In the genomic region with DNA sequence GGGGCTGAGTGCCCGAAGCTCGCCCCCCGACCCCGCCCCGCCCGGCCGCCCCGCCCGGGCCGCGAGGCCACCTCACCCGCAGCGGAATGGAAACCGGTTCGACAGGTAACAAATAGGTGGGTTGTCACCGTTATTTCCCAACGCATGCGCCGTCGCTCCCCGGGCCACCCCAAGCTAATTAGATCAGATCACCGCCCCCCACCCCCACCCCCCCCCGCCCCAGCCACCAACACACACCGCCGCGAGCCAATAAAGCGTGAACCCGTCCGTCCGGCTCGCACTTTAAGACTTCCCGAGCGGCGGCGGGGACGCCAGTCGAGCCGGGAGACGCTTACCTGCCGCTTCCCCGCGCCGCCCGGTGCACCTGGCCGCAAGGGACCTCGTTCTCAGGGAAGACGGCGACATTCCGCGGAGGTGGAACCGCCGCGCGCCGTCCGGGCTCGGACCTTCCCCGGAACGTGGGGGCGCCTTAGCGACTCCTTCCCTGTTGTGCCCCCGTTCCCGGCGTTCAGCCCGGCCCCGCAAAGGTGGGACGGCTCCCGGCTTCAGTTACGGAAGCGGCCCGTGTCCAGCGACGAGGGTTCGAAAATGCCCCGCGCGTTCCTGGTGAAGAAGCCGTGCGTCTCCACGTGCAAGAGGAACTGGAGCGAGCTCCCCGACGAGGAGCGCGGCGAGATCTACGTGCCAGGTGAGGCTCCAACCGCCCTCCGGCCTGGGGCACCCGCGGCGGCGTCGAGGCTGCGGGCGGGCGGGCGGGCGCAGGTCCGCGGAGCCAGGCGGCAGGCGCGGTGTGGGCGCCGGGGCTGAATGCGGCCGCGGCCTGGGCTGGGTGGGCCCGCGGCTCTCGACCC, we compare ENCODE assay signal across 8 cellular contexts. TPM values are rescaled to one million over a fixed set of nuclear protein-coding genes. Genes with fewer than 3 reads are reported as not detected.
A peak's percentile ranks its signal among the peaks of the same experiment; 100 is the strongest.
DNase-seq lines count a peak whose midpoint lies in the region; ATAC-seq and TF ChIP-seq lines count a peak whose summit lies in the region.

A gene (plus strand): TSS at position 278 of the 851 bp plus-strand sequence. CDS start 311 bp downstream, at position 589.

- CTCF ChIA-PET in CD8-positive, alpha-beta T cell (lab: Charles Lee) = interaction anchor here (7.3 kb wide), 1 partner anchor 7 kb away, joined by 44 read pairs; a partner anchor contains a TSS

- H3K36me3 ChIP-seq in CD8-positive, alpha-beta T cell (ENCODE audit: insufficient read depth, low read length) = no peaks in the 10 kb centered on the region
- no peaks in the 10 kb centered on the region for H3K36me3 ChIP-seq in Karpas-422 (ENCODE audit: insufficient read depth, low read length)

- ATAC-seq in CD8-positive, alpha-beta T cell = peak; percentile 21
- no peak for ATAC-seq in activated naive CD8-positive, alpha-beta T cell treated with anti-CD3 and anti-CD28 coated beads, Interleukin-2, amount 50 U/mL, for 24 hours
- ATAC-seq in naive B cell (ENCODE audit: low read depth in 2 of 2) (peak; percentile 35), GM18909 (IDR thresholded peaks at IDR 0.05; ENCODE audit: poor library complexity, unreplicated experiment) (no peak), GM21367 (IDR thresholded peaks at IDR 0.05; ENCODE audit: unreplicated experiment) (no peak)

- no peaks in the 10 kb centered on the region for H3K9me3 Mint-ChIP-seq in CD8-positive, alpha-beta T cell
- H3K9me3 Mint-ChIP-seq in activated naive CD8-positive, alpha-beta T cell treated with anti-CD3 and anti-CD28 coated beads, Interleukin-2, amount 50 U/mL, for 24 hours = no peaks in the 10 kb centered on the region
- H3K9me3 Mint-ChIP-seq in naive B cell = no peaks in the 10 kb centered on the region

- no peak within 1 kb of the TSS for H3K4me2 ChIP-seq in Karpas-422 (ENCODE audit: low read depth, low read length, poor library complexity, severe bottlenecking)

- H4K20me1 ChIP-seq in Karpas-422 (ENCODE audit: insufficient read depth, low read depth, low read length) = no peaks in the 10 kb centered on the region

- H3K36me3 Mint-ChIP-seq in CD8-positive, alpha-beta T cell = no peaks in the 10 kb centered on the region
- H3K36me3 Mint-ChIP-seq in activated naive CD8-positive, alpha-beta T cell treated with anti-CD3 and anti-CD28 coated beads, Interleukin-2, amount 50 U/mL, for 24 hours (ENCODE audit: low read depth) = no peaks in the 10 kb centered on the region
- H3K36me3 Mint-ChIP-seq in naive B cell = no peaks in the 10 kb centered on the region

- H2AFZ ChIP-seq in Karpas-422 (ENCODE audit: low read length) = no peak within 1 kb of the TSS

- intact Hi-C loops in CD8-positive, alpha-beta T cell (cut with DNase I, micrococcal nuclease) = loop anchor here in 1 of 2 experiments (10.0 kb wide), 1 partner anchor 242 kb away; no protein-coding TSS in a partner anchor

- H3K4me3 Mint-ChIP-seq in CD8-positive, alpha-beta T cell = peak within 1 kb of the TSS; percentile 81
- H3K4me3 Mint-ChIP-seq in activated naive CD8-positive, alpha-beta T cell treated with anti-CD3 and anti-CD28 coated beads, Interleukin-2, amount 50 U/mL, for 24 hours = peak within 1 kb of the TSS; percentile 59
- H3K4me3 Mint-ChIP-seq in naive B cell = peak within 1 kb of the TSS; percentile 78 to 93 (median 87)

- peaks cover 29% of the 10 kb centered on the region for H3K27me3 ChIP-seq in CD8-positive, alpha-beta T cell (ENCODE audit: insufficient read depth, low read length)
- H3K27me3 ChIP-seq in Karpas-422 (ENCODE audit: low read length) = no peaks in the 10 kb centered on the region

- no peaks in the 10 kb centered on the region for H3K9me3 ChIP-seq in CD8-positive, alpha-beta T cell (ENCODE audit: low read length)
- no peaks in the 10 kb centered on the region for H3K9me3 ChIP-seq in Karpas-422 (ENCODE audit: low read length)

- no peak for TF ChIP-seq CTCF in CD8-positive, alpha-beta T cell (IDR thresholded peaks at IDR 0.05)

- no peaks in the 10 kb centered on the region for H3K9me2 ChIP-seq in Karpas-422 (replicated peaks; ENCODE audit: insufficient read depth, low read length)

- peaks cover 18% of the 10 kb centered on the region for H3K4me1 Mint-ChIP-seq in CD8-positive, alpha-beta T cell (ENCODE audit: low read depth)
- peaks cover 30% of the 10 kb centered on the region for H3K4me1 Mint-ChIP-seq in activated naive CD8-positive, alpha-beta T cell treated with anti-CD3 and anti-CD28 coated beads, Interleukin-2, amount 50 U/mL, for 24 hours
- H3K4me1 Mint-ChIP-seq in naive B cell = peaks cover 17 to 26% (median 22%) of the 10 kb centered on the region in 3 donors

- H3K4me3 ChIP-seq in CD8-positive, alpha-beta T cell (ENCODE audit: low read depth, low read length) = peak within 1 kb of the TSS; percentile 39
- H3K4me3 ChIP-seq in Karpas-422 (ENCODE audit: low read length) = no peak within 1 kb of the TSS

- H3K27ac ChIP-seq in CD8-positive, alpha-beta T cell (ENCODE audit: low read depth, low read length) = no peak within 1 kb of the TSS
- H3K27ac ChIP-seq in Karpas-422 (ENCODE audit: low read length) = no peak within 1 kb of the TSS

- no peaks in the 10 kb centered on the region for H3K79me2 ChIP-seq in Karpas-422 (ENCODE audit: low read length)

- peaks cover 38% of the 10 kb centered on the region for H3K4me1 ChIP-seq in CD8-positive, alpha-beta T cell (ENCODE audit: insufficient read depth, low read length)
- H3K4me1 ChIP-seq in Karpas-422 (ENCODE audit: low read length) = peaks cover 14% of the 10 kb centered on the region

- DNase-seq in CD8-positive, alpha-beta T cell = peak in 3 of 7 experiments; percentile 16 to 46 (median 23)
- peak; percentile 85 for DNase-seq in LoVo (ENCODE audit: low spot score)
- no peak for DNase-seq in activated naive CD8-positive, alpha-beta T cell treated with anti-CD3 and anti-CD28 coated beads, Interleukin-2, amount 50 U/mL, for 24 hours
- DNase-seq in naive B cell = peak; percentile 29
- no peak for DNase-seq in NK-92 treated with Interleukin-12 subunit alpha and Interleukin-12 subunit beta, amount 100 ng/mL, for 24 hours (lab: John Stamatoyannopoulos, UW)
- DNase-seq in Karpas-422 = no peak

- H3K27ac Mint-ChIP-seq in CD8-positive, alpha-beta T cell = no peak within 1 kb of the TSS
- no peak within 1 kb of the TSS for H3K27ac Mint-ChIP-seq in activated naive CD8-positive, alpha-beta T cell treated with anti-CD3 and anti-CD28 coated beads, Interleukin-2, amount 50 U/mL, for 24 hours
- peak within 1 kb of the TSS in 2 of 6 donors; percentile 76 for H3K27ac Mint-ChIP-seq in naive B cell

- no peak within 1 kb of the TSS for H3K9ac ChIP-seq in Karpas-422 (ENCODE audit: low read length)

- peaks cover 35% of the 10 kb centered on the region for H3K27me3 Mint-ChIP-seq in CD8-positive, alpha-beta T cell (ENCODE audit: low read depth)
- peaks cover 56% of the 10 kb centered on the region for H3K27me3 Mint-ChIP-seq in activated naive CD8-positive, alpha-beta T cell treated with anti-CD3 and anti-CD28 coated beads, Interleukin-2, amount 50 U/mL, for 24 hours
- peaks cover 21 to 48% (median 22%) of the 10 kb centered on the region in 3 donors for H3K27me3 Mint-ChIP-seq in naive B cell

- POLR2A ChIA-PET in CD8-positive, alpha-beta T cell (lab: Charles Lee) = no interaction called here

RNA-seq across cellular contexts. Expression of the gene that starts here (rescaled TPM):
- under 1 TPM; 0.31 to 0.33 TPM for total RNA-seq in CD8-positive, alpha-beta T cell
- polyA plus RNA-seq in naive B cell (ENCODE audit: low read depth in 6 of 6) = not detected
- not detected in 2 replicates for total RNA-seq in Karpas-422 (2014; rRNA removed; shearing (Covaris generic); ENCODE audit: low replicate concordance)

Comparison
In these comparisons a context has a peak if more than half of its experiments do, and no peak if none do; other contexts are left out.
1. Peak in ATAC-seq and H3K4me3 ChIP-seq in CD8-positive, alpha-beta T cell; RNA of the gene not detected or under 1 TPM.
2. Peak in DNase-seq and ATAC-seq in naive B cell; RNA of the gene not detected or under 1 TPM.